Comparison of ENCODE assay signal across 7 cellular contexts in genomic region chr11:46127150-46127638, GRCh38. TPM values are rescaled to one million over a fixed set of nuclear protein-coding genes. Genes with fewer than 3 reads are reported as not detected.
DNase-seq lines count a peak whose midpoint lies in the region; ATAC-seq and TF ChIP-seq lines count a peak whose summit lies in the region.

No MANE protein-coding gene starts in this region.

- H3K4me1 Mint-ChIP-seq in stimulated activated effector memory CD8-positive, alpha-beta T cell treated with anti-CD3 and anti-CD28 coated beads, Interleukin-12 subunit alpha, Interleukin-12 subunit beta, amount 100 ng/mL, for 72 hours, result peaks cover 11% of the 10 kb centered on the region

- no peaks in the 10 kb centered on the region for H3K9me3 ChIP-seq in vagina

- ATAC-seq in Right ventricle myocardium superior (ENCODE audit: poor library complexity), result peak; percentile 81
- peak; percentile 97 for ATAC-seq in stimulated activated effector memory CD8-positive, alpha-beta T cell treated with anti-CD3 and anti-CD28 coated beads, Interleukin-12 subunit alpha, Interleukin-12 subunit beta, amount 100 ng/mL, for 72 hours

- no peaks in the 10 kb centered on the region for H3K27me3 ChIP-seq in vagina

- no peaks in the 10 kb centered on the region for H3K36me3 ChIP-seq in vagina

- peak overlapping the region; percentile 45 for H3K27ac Mint-ChIP-seq in stimulated activated effector memory CD8-positive, alpha-beta T cell treated with anti-CD3 and anti-CD28 coated beads, Interleukin-12 subunit alpha, Interleukin-12 subunit beta, amount 100 ng/mL, for 72 hours

- DNase-seq in GM12865 (ENCODE audit: low read depth) (peak; percentile 77), HFF-Myc (ENCODE audit: extremely low read depth, low read depth) (peak; percentile 76), NOMO-1 (lab: John Stamatoyannopoulos, UW; ENCODE audit: unreplicated experiment in 2 of 2) (peak; percentile 95 to 96), Right ventricle myocardium superior (no peak), vagina (ENCODE audit: extremely low spot score in 2 of 2) (no peak)
- DNase-seq in activated CD8-positive, alpha-beta memory T cell treated with anti-CD3 and anti-CD28 coated beads, Interleukin-2, amount 50 U/mL, for 48 hours, result peak; percentile 61
- peak in 1 of 2 donors; percentile 69 for DNase-seq in stimulated activated effector memory CD8-positive, alpha-beta T cell treated with anti-CD3 and anti-CD28 coated beads, Interleukin-12 subunit alpha, Interleukin-12 subunit beta, amount 100 ng/mL, for 72 hours (ENCODE audit: low spot score in 2 of 2)

- TF ChIP-seq POLR2A in vagina (IDR thresholded peaks at IDR 0.05), result no peak

- peaks cover 8% of the 10 kb centered on the region for H3K4me1 ChIP-seq in vagina

- H3K4me3 Mint-ChIP-seq in stimulated activated effector memory CD8-positive, alpha-beta T cell treated with anti-CD3 and anti-CD28 coated beads, Interleukin-12 subunit alpha, Interleukin-12 subunit beta, amount 100 ng/mL, for 72 hours, result no peak overlapping the region

- no peak overlapping the region for H3K27ac ChIP-seq in vagina

- H3K36me3 Mint-ChIP-seq in stimulated activated effector memory CD8-positive, alpha-beta T cell treated with anti-CD3 and anti-CD28 coated beads, Interleukin-12 subunit alpha, Interleukin-12 subunit beta, amount 100 ng/mL, for 72 hours, result no peaks in the 10 kb centered on the region

- intact Hi-C loops in Right ventricle myocardium superior (cut with DNase I), result loop anchor here (10.0 kb wide), 1 partner anchor 108 kb away; no protein-coding TSS in a partner anchor
- intact Hi-C loops in vagina (cut with DNase I), result no loop called here

- no peaks in the 10 kb centered on the region for H3K9me3 Mint-ChIP-seq in stimulated activated effector memory CD8-positive, alpha-beta T cell treated with anti-CD3 and anti-CD28 coated beads, Interleukin-12 subunit alpha, Interleukin-12 subunit beta, amount 100 ng/mL, for 72 hours

- TF ChIP-seq CTCF in GM12865 (IDR thresholded peaks at IDR 0.05; ENCODE audit: insufficient read depth, low read depth, low read length, missing control alignments) (peak; percentile 38), HFF-Myc (IDR thresholded peaks at IDR 0.05; ENCODE audit: low read depth, low read length, missing control alignments) (peak; percentile 72), vagina (IDR thresholded peaks at IDR 0.05) (no peak)

- H3K4me3 ChIP-seq in GM12865 (ENCODE audit: low read depth, low read length) (no peak overlapping the region), HFF-Myc (replicated peaks; ENCODE audit: low read depth, low read length) (no peak overlapping the region), vagina (no peak overlapping the region)

RNA-seq across cellular contexts. Expression of gene PHF21A, which starts 5.9 kb away (rescaled TPM):
- total RNA-seq in Right ventricle myocardium superior, result 36.6 TPM
- 66.8 TPM for total RNA-seq in vagina

Comparison
In these comparisons a context has a peak if more than half of its experiments do, and no peak if none do; other contexts are left out.
1. DNase-seq: peak in GM12865 (single experiment), HFF-Myc (single experiment), NOMO-1 (2 of 2) and activated CD8-positive, alpha-beta memory T cell treated with anti-CD3 and anti-CD28 coated beads, Interleukin-2, amount 50 U/mL, for 48 hours (single experiment); none in Right ventricle myocardium superior (single experiment) and vagina (0 of 2).
2. CTCF ChIP-seq: peak in GM12865 (single experiment) and HFF-Myc (single experiment); none in vagina (0 of 3).